ENCODE assay signal across 10 cellular contexts in genomic region chr15:90718232-90718631, GRCh38. TPM values are rescaled to one million over a fixed set of nuclear protein-coding genes. Genes with fewer than 3 reads are reported as not detected.
A peak's percentile ranks its signal among the peaks of the same experiment; 100 is the strongest.
DNase-seq lines count a peak whose midpoint lies in the region; ATAC-seq and TF ChIP-seq lines count a peak whose summit lies in the region.
"Had no signal": no experiment of that assay in that cellular context is flagged by ENCODE, and none has a peak within 500 bp of the region (broad histone marks: within the 10 kb centered on the region; RNA-seq: fewer than 3 reads in every experiment).

No MANE protein-coding gene starts in this region.

- peaks cover 37% of the 10 kb centered on the region for H3K4me1 Mint-ChIP-seq in activated naive CD4-positive, alpha-beta T cell treated with anti-CD3 and anti-CD28 coated beads, Interleukin-2, amount 10 ng/mL, durations not matched to agents 7 days and 5 days
- H3K4me1 Mint-ChIP-seq in stimulated activated naive B cell treated with anti-CD40 and anti-IgM and Interleukin-4, amounts not matched to agents 10 μg/mL and 1 μg/mL and 100 μg/mL, for 72 hours = peaks cover 15 to 29% of the 10 kb centered on the region in 2 donors

- peaks cover 8% of the 10 kb centered on the region; the same call in 1 of the 2 replicates for H3K36me3 ChIP-seq in SJSA1

- no peaks in the 10 kb centered on the region for H3K27me3 Mint-ChIP-seq in activated naive CD4-positive, alpha-beta T cell treated with anti-CD3 and anti-CD28 coated beads, Interleukin-2, amount 10 ng/mL, durations not matched to agents 7 days and 5 days
- no peaks in the 10 kb centered on the region for H3K27me3 Mint-ChIP-seq in stimulated activated naive B cell treated with anti-CD40 and anti-IgM and Interleukin-4, amounts not matched to agents 10 μg/mL and 1 μg/mL and 100 μg/mL, for 72 hours

- ATAC-seq in stimulated activated naive B cell treated with anti-CD40 and anti-IgM and Interleukin-4, amounts not matched to agents 10 μg/mL and 1 μg/mL and 100 μg/mL, for 72 hours (replicated peaks) = no peak
- no peak for ATAC-seq in left cardiac atrium
- ATAC-seq in HG03159 (IDR thresholded peaks at IDR 0.05; ENCODE audit: unreplicated experiment) = no peak

- CTCF ChIA-PET in activated naive CD4-positive, alpha-beta T cell treated with anti-CD3 and anti-CD28 coated beads, Interleukin-2, amount 10 ng/mL, durations not matched to agents 7 days and 5 days (lab: Charles Lee) = interaction anchor here (0.6 to 2.9 kb wide), 8 partner anchors 9 to 213 kb away, joined by 3 to 13 read pairs (median 4); no protein-coding TSS in a partner anchor

- intact Hi-C loops in left cardiac atrium (cut with DNase I) = loop anchor here in 1 of 2 donors (5.0 kb wide), 1 partner anchor 164 kb away; the partner anchor contains the start of gene FES

- H3K27me3 ChIP-seq in SJSA1 (replicated peaks) = no peaks in the 10 kb centered on the region

- H3K4me1 ChIP-seq in SJSA1 (replicated peaks) = peaks cover 9% of the 10 kb centered on the region

- H3K4me3 Mint-ChIP-seq in activated naive CD4-positive, alpha-beta T cell treated with anti-CD3 and anti-CD28 coated beads, Interleukin-2, amount 10 ng/mL, durations not matched to agents 7 days and 5 days = peak overlapping the region; percentile 83
- H3K4me3 Mint-ChIP-seq in stimulated activated naive B cell treated with anti-CD40 and anti-IgM and Interleukin-4, amounts not matched to agents 10 μg/mL and 1 μg/mL and 100 μg/mL, for 72 hours = peak overlapping the region; percentile 91 to 92

- H3K4me3 ChIP-seq in SJSA1 = peak overlapping the region; percentile 66
- peak overlapping the region; percentile 9 for H3K4me3 ChIP-seq in fibroblast of the aortic adventitia (ENCODE audit: low read depth, low read length)

- no peak overlapping the region for H3K27ac ChIP-seq in SJSA1
- H3K27ac ChIP-seq: psoas muscle had no signal

- peaks cover 6% of the 10 kb centered on the region; the same call in 1 of the 2 replicates for H3K9me3 ChIP-seq in SJSA1 (replicated peaks)
- H3K9me3 ChIP-seq: psoas muscle had no signal

- H3K36me3 Mint-ChIP-seq in activated naive CD4-positive, alpha-beta T cell treated with anti-CD3 and anti-CD28 coated beads, Interleukin-2, amount 10 ng/mL, durations not matched to agents 7 days and 5 days = peaks cover 18% of the 10 kb centered on the region
- peaks cover 3% of the 10 kb centered on the region in 2 donors for H3K36me3 Mint-ChIP-seq in stimulated activated naive B cell treated with anti-CD40 and anti-IgM and Interleukin-4, amounts not matched to agents 10 μg/mL and 1 μg/mL and 100 μg/mL, for 72 hours

- H3K9me3 Mint-ChIP-seq in activated naive CD4-positive, alpha-beta T cell treated with anti-CD3 and anti-CD28 coated beads, Interleukin-2, amount 10 ng/mL, durations not matched to agents 7 days and 5 days = no peaks in the 10 kb centered on the region
- no peaks in the 10 kb centered on the region for H3K9me3 Mint-ChIP-seq in stimulated activated naive B cell treated with anti-CD40 and anti-IgM and Interleukin-4, amounts not matched to agents 10 μg/mL and 1 μg/mL and 100 μg/mL, for 72 hours

- H3K27ac Mint-ChIP-seq in activated naive CD4-positive, alpha-beta T cell treated with anti-CD3 and anti-CD28 coated beads, Interleukin-2, amount 10 ng/mL, durations not matched to agents 7 days and 5 days = peak overlapping the region; percentile 98
- H3K27ac Mint-ChIP-seq in stimulated activated naive B cell treated with anti-CD40 and anti-IgM and Interleukin-4, amounts not matched to agents 10 μg/mL and 1 μg/mL and 100 μg/mL, for 72 hours = peak overlapping the region; percentile 98

- no peak for DNase-seq in activated naive CD4-positive, alpha-beta T cell treated with anti-CD3 and anti-CD28 coated beads, Interleukin-2, amount 10 ng/mL, durations not matched to agents 7 days and 5 days
- DNase-seq in activated naive CD4-positive, alpha-beta T cell treated with anti-CD3 and anti-CD28 coated beads, Interleukin-2, amount 50 U/mL, for 16 hours = no peak
- DNase-seq in SJSA1 (ENCODE audit: low read depth in 1 of 2, low spot score in 2 of 2) = no peak
- no peak for DNase-seq in fibroblast of the aortic adventitia (ENCODE audit: low read depth)
- no peak for DNase-seq in stimulated activated naive B cell treated with anti-CD40 and anti-IgM and Interleukin-4, amounts not matched to agents 10 μg/mL and 1 μg/mL and 100 μg/mL, for 72 hours
- no peak for DNase-seq in NCI-H345 treated with DMSO at 0.1 percent for 48 hours (lab: John Stamatoyannopoulos, UW; ENCODE audit: unreplicated experiment)
- no peak for DNase-seq in left cardiac atrium
- DNase-seq: NCI-H446 treated with DMSO at 0.1 percent for 48 hours, psoas muscle had no signal

- TF ChIP-seq CTCF in fibroblast of the aortic adventitia (IDR thresholded peaks at IDR 0.05; ENCODE audit: insufficient read depth, low read length) = no peak

RNA-seq across cellular contexts. Expression of gene BLM, which starts 1.1 kb away (rescaled TPM):
- 25.0 and 51.0 TPM in 2 replicates for total RNA-seq in SJSA1 (2014; rRNA removed; shearing (Covaris generic))
- total RNA-seq in fibroblast of the aortic adventitia (ENCODE audit: low replicate concordance) (3.8 and 12.2 TPM in 2 replicates), left cardiac atrium (10 to 100 TPM; 13.8 to 14.9 TPM)
